Comparison of ENCODE assay signal across 17 cellular contexts in genomic region chr11:15835705-15836411, GRCh38.
DNase-seq lines count a peak whose midpoint lies in the region; ATAC-seq and TF ChIP-seq lines count a peak whose summit lies in the region.
"Had no signal": no experiment of that assay in that cellular context is flagged by ENCODE, and none has a peak within 500 bp of the region (broad histone marks: within the 10 kb centered on the region; RNA-seq: fewer than 3 reads in every experiment).

No MANE protein-coding gene starts in this region.

- H3K27ac Mint-ChIP-seq in activated CD4-positive, alpha-beta T cell treated with anti-CD3 and anti-CD28 coated beads for 36 hours = no peak overlapping the region

- WGBS in mesodermal cell (ENCODE audit: insufficient coverage in 2 of 2), 2 experiments = 97 to 100% methylated on average over 5 to 6 of the region's 7 CpGs
- 89 to 96% methylated on average over 4 of the region's 7 CpGs for WGBS in esophagus squamous epithelium, 2 donors
- 87 to 92% methylated on average over 7 of the region's 7 CpGs for WGBS in body of pancreas, 2 donors

- H3K9me3 Mint-ChIP-seq in activated CD4-positive, alpha-beta T cell treated with anti-CD3 and anti-CD28 coated beads for 36 hours (ENCODE audit: low read depth) = no peaks in the 10 kb centered on the region

- H3K36me3 ChIP-seq in mesodermal cell (ENCODE audit: control insufficient read depth, insufficient read depth, low read length) (no peaks in the 10 kb centered on the region), skeletal muscle tissue (ENCODE audit: control insufficient read depth in 3 of 3, insufficient read depth in 3 of 3, low read length in 3 of 3) (no peaks in the 10 kb centered on the region), esophagus squamous epithelium (no peaks in the 10 kb centered on the region), body of pancreas (replicated peaks in 1 of 2; ENCODE audit: insufficient read depth in 1 of 2, low read depth in 2 of 2) (no peaks in the 10 kb centered on the region)

- H3K4me3 Mint-ChIP-seq in activated CD4-positive, alpha-beta T cell treated with anti-CD3 and anti-CD28 coated beads for 36 hours = no peak overlapping the region

- CTCF ChIA-PET in activated CD4-positive, alpha-beta T cell treated with anti-CD3 and anti-CD28 coated beads for 36 hours (lab: Charles Lee) = interaction anchor here (1.1 kb wide), 1 partner anchor 22 kb away, joined by 3 read pairs; no protein-coding TSS in a partner anchor

- peaks cover 3% of the 10 kb centered on the region for H3K27me3 Mint-ChIP-seq in activated CD4-positive, alpha-beta T cell treated with anti-CD3 and anti-CD28 coated beads for 36 hours

- no peak for ATAC-seq in SK-N-SH treated with all-trans-retinoic acid at 6 μM for 48 hours
- no peak for ATAC-seq in activated CD4-positive, alpha-beta T cell treated with anti-CD3 and anti-CD28 coated beads for 36 hours
- no peak for ATAC-seq in body of pancreas
- ATAC-seq: A549 had no signal

- no peak for TF ChIP-seq POLR2A in esophagus squamous epithelium (IDR thresholded peaks at IDR 0.05)
- TF ChIP-seq POLR2A in body of pancreas (IDR thresholded peaks at IDR 0.05) = no peak

- TF ChIP-seq CTCF in esophagus squamous epithelium (IDR thresholded peaks at IDR 0.05) (no peak), body of pancreas (IDR thresholded peaks at IDR 0.05) (no peak)

- H3K27me3 ChIP-seq in skeletal muscle tissue (ENCODE audit: control insufficient read depth in 3 of 3, insufficient read depth in 3 of 3, low read length in 3 of 3) (no peaks in the 10 kb centered on the region), esophagus squamous epithelium (no peaks in the 10 kb centered on the region), body of pancreas (no peaks in the 10 kb centered on the region)

- DNase-seq in ELF-1 (ENCODE audit: low read depth, low spot score) = peak; percentile 70
- DNase-seq in esophagus squamous epithelium (lab: John Stamatoyannopoulos, UW) = no peak
- DNase-seq in NCI-H2029 (lab: John Stamatoyannopoulos, UW) = no peak
- no peak for DNase-seq in activated CD4-positive, alpha-beta T cell treated with anti-CD3 and anti-CD28 coated beads for 36 hours
- no peak for DNase-seq in body of pancreas
- DNase-seq: GOT3; KBM-7; MV-4-11; NCI-H187 treated with DMSO at 0.1 percent for 48 hours; NCI-H2171; NCI-H446 treated with DMSO at 0.1 percent for 48 hours; NK-92 treated with Interleukin-12 subunit alpha and Interleukin-12 subunit beta, amount 100 ng/mL, for 24 hours had no signal

- intact Hi-C loops in esophagus squamous epithelium (cut with DNase I) = no loop called here
- intact Hi-C loops in activated CD4-positive, alpha-beta T cell treated with anti-CD3 and anti-CD28 coated beads for 36 hours (cut with DNase I, micrococcal nuclease) = no loop called here
- intact Hi-C loops in body of pancreas (cut with DNase I) = no loop called here

- H3K36me3 Mint-ChIP-seq in activated CD4-positive, alpha-beta T cell treated with anti-CD3 and anti-CD28 coated beads for 36 hours (ENCODE audit: low read depth) = no peaks in the 10 kb centered on the region

- POLR2A ChIA-PET in activated CD4-positive, alpha-beta T cell treated with anti-CD3 and anti-CD28 coated beads for 36 hours (lab: Charles Lee) = no interaction called here

- no peak overlapping the region for H3K9ac ChIP-seq in skeletal muscle tissue (ENCODE audit: low read depth in 1 of 3, low read length in 3 of 3)

- H3K4me1 Mint-ChIP-seq in activated CD4-positive, alpha-beta T cell treated with anti-CD3 and anti-CD28 coated beads for 36 hours = no peaks in the 10 kb centered on the region

- no peak overlapping the region for H3K4me3 ChIP-seq in mesodermal cell (ENCODE audit: extremely low read depth, insufficient read depth, low read length, poor library complexity, severe bottlenecking)
- no peak overlapping the region for H3K4me3 ChIP-seq in skeletal muscle tissue (ENCODE audit: low read length in 3 of 3)
- H3K4me3 ChIP-seq in esophagus squamous epithelium = no peak overlapping the region
- H3K4me3 ChIP-seq in body of pancreas = no peak overlapping the region
- H3K4me3 ChIP-seq: A549 had no signal

- H3K4me1 ChIP-seq in mesodermal cell (ENCODE audit: control insufficient read depth, insufficient read depth, low read length, poor library complexity, severe bottlenecking) (peaks cover 16% of the 10 kb centered on the region), skeletal muscle tissue (ENCODE audit: control insufficient read depth in 3 of 3, insufficient read depth in 3 of 3, low read length in 3 of 3) (peaks cover 4 to 8% (median 6%) of the 10 kb centered on the region in 3 donors), esophagus squamous epithelium (no peaks in the 10 kb centered on the region), body of pancreas (no peaks in the 10 kb centered on the region)
- H3K4me1 ChIP-seq: A549 had no signal

- H3K9me3 ChIP-seq in mesodermal cell (ENCODE audit: control insufficient read depth, low read length) = no peaks in the 10 kb centered on the region
- H3K9me3 ChIP-seq in skeletal muscle tissue (ENCODE audit: control insufficient read depth in 3 of 3, low read length in 3 of 3) = no peaks in the 10 kb centered on the region
- H3K9me3 ChIP-seq in esophagus squamous epithelium = no peaks in the 10 kb centered on the region
- H3K9me3 ChIP-seq in body of pancreas = no peaks in the 10 kb centered on the region
- H3K9me3 ChIP-seq: A549 had no signal

- peak overlapping the region; percentile 25 for H3K27ac ChIP-seq in mesodermal cell (ENCODE audit: low read depth, low read length, severe bottlenecking)
- peak overlapping the region; percentile 33 for H3K27ac ChIP-seq in skeletal muscle tissue (ENCODE audit: low read depth, low read length)
- no peak overlapping the region for H3K27ac ChIP-seq in esophagus squamous epithelium
- H3K27ac ChIP-seq in body of pancreas = no peak overlapping the region
- H3K27ac ChIP-seq: A549, C4-2B had no signal

TF ChIP-seq in SK-N-SH treated with all-trans-retinoic acid at 6 μM for 48 hours, 23 proteins besides CTCF, POLR2A, EP300 and RAD21:
- TF ChIP-seq TSHZ2 (CRISPR knock-in tag; IDR thresholded peaks at IDR 0.05) = peak; percentile 69; the same call in 1 of the 2 replicates
- no peak for TF ChIP-seq ZC3H10 (CRISPR knock-in tag; IDR thresholded peaks at IDR 0.05)

Comparison
In these comparisons a context has a peak if more than half of its experiments do, and no peak if none do; other contexts are left out.
1. H3K27ac ChIP-seq: peak in mesodermal cell (single experiment) and skeletal muscle tissue (single experiment); none in esophagus squamous epithelium (0 of 4) and body of pancreas (0 of 4).